In the genomic region with DNA sequence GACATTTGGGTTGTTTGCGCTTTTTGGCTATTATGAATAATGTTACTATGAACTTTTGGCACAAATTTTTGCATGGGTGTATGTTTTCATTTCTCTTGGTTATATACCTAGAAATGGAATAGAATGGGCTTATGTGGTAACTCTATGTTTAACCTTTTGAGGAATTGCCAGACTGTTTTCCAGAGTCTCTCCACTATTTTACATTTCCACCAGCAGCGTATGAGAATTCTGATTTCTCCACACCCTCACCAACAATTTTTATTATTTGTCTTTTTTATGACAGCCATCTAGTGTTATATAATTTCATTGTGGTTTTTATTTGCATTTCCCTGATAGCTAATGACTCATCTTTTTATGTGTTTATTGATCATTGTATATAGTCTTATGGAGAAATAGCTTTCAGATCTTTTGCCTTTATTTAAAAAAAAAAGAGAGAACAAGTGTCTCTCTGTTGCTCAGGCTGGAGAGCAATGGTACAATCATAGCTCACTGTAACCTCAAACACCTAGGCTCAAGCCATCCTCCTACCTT, we compare ENCODE assay signal across 17 cellular contexts.
DNase-seq lines count a peak whose midpoint lies in the region; ATAC-seq and TF ChIP-seq lines count a peak whose summit lies in the region.
"Had no signal": no experiment of that assay in that cellular context is flagged by ENCODE, and none has a peak within 500 bp of the region (broad histone marks: within the 10 kb centered on the region; RNA-seq: fewer than 3 reads in every experiment).

No MANE protein-coding gene starts in this region.

- H3K27ac Mint-ChIP-seq in Calu3 (ENCODE audit: unreplicated experiment) (peak overlapping the region; percentile 96), memory B cell (peak overlapping the region; percentile 15)
- H3K27ac Mint-ChIP-seq: CD8-positive, alpha-beta memory T cell; GM23338; IgD-negative memory B cell had no signal

- intact Hi-C loops in Calu3 (cut with micrococcal nuclease; ENCODE audit: unreplicated experiment) = loop anchor here (5.0 kb wide), 3 partner anchors 162 to 482 kb away; no protein-coding TSS in a partner anchor
- intact Hi-C loops in transverse colon (cut with DNase I; ENCODE audit: low total_unique reads) = no loop called here

- H3K4me1 ChIP-seq in transverse colon = peaks cover 0 to 49% (median 28%) of the 10 kb centered on the region in 4 donors

- peaks cover 2% of the 10 kb centered on the region for H3K9me3 Mint-ChIP-seq in Calu3 (ENCODE audit: low read depth, unreplicated experiment)
- no peaks in the 10 kb centered on the region for H3K9me3 Mint-ChIP-seq in memory B cell
- H3K9me3 Mint-ChIP-seq: CD8-positive, alpha-beta memory T cell; GM23338; IgD-negative memory B cell had no signal

- no peak for TF ChIP-seq POLR2A in transverse colon (IDR thresholded peaks at IDR 0.05)

- H3K27me3 Mint-ChIP-seq in Calu3 (ENCODE audit: unreplicated experiment) (no peaks in the 10 kb centered on the region), memory B cell (no peaks in the 10 kb centered on the region)
- H3K27me3 Mint-ChIP-seq: IgD-negative memory B cell had no signal

- no peak for TF ChIP-seq EP300 in transverse colon (IDR thresholded peaks at IDR 0.05; ENCODE audit: low read depth)

- H3K36me3 Mint-ChIP-seq in Calu3 (ENCODE audit: insufficient read depth, unreplicated experiment) (peaks cover 42% of the 10 kb centered on the region), memory B cell (no peaks in the 10 kb centered on the region)
- H3K36me3 Mint-ChIP-seq: CD8-positive, alpha-beta memory T cell had no signal

- WGBS in transverse colon (ENCODE audit: low coverage in 1 of 2), 2 donors = 61 to 77% methylated on average over 2 of the region's 2 CpGs

- H3K4me3 ChIP-seq in transverse colon = no peak overlapping the region
- H3K4me3 ChIP-seq: BLaER1, GM12878, GM23338 had no signal

- in situ Hi-C loops in transverse colon (cut with MboI; ENCODE audit: low pct_ligation_motif_present in 1 of 4, low pct_unique_long_range_greater_than_20kb in 1 of 4, low sequenced_read_pairs in 3 of 4) = no loop called here

- H3K27ac ChIP-seq in transverse colon = peak overlapping the region; percentile 81 to 89 (median 87)
- H3K27ac ChIP-seq: BLaER1 had no signal

- BruUV-seq in Calu3 (replicated peaks; lab: Mats Ljungman, UMichigan) = no TSS peak

- no peaks in the 10 kb centered on the region for H3K27me3 ChIP-seq in transverse colon
- H3K27me3 ChIP-seq: BLaER1 had no signal

- DNase-seq in Calu3 = no peak
- DNase-seq in SW480 (ENCODE audit: low spot score) = peak; percentile 47
- DNase-seq in memory B cell (ENCODE audit: low spot score in 2 of 2) = no peak
- DNase-seq in transverse colon = no peak
- DNase-seq in activated effector memory CD4-positive, alpha-beta T cell treated with Interleukin-2 at 50 U/mL for 16 hours = no peak
- DNase-seq in NCI-H748 treated with DMSO at 0.1 percent for 48 hours (lab: John Stamatoyannopoulos, UW) = no peak
- DNase-seq in DMS153 treated with DMSO at 0.1 percent for 48 hours (lab: John Stamatoyannopoulos, UW; ENCODE audit: unreplicated experiment) = no peak
- DNase-seq: 8988T; AML-193; CD8-positive, alpha-beta memory T cell; DMS 273 treated with DMSO at 0.1 percent for 48 hours; DMS79; H7 had no signal

- H3K9me3 ChIP-seq in transverse colon = no peaks in the 10 kb centered on the region
- H3K9me3 ChIP-seq: BLaER1 had no signal

- H3K4me3 Mint-ChIP-seq in Calu3 (ENCODE audit: low read depth, unreplicated experiment) (no peak overlapping the region), memory B cell (no peak overlapping the region)
- H3K4me3 Mint-ChIP-seq: CD8-positive, alpha-beta memory T cell; GM23338; IgD-negative memory B cell had no signal

- peaks cover 94% of the 10 kb centered on the region for H3K4me1 Mint-ChIP-seq in Calu3 (ENCODE audit: low read depth, unreplicated experiment)
- peaks cover 23% of the 10 kb centered on the region for H3K4me1 Mint-ChIP-seq in memory B cell
- H3K4me1 Mint-ChIP-seq: CD8-positive, alpha-beta memory T cell had no signal

- TF ChIP-seq CTCF in Calu3 (IDR thresholded peaks at IDR 0.05; ENCODE audit: unreplicated experiment) (no peak), transverse colon (IDR thresholded peaks at IDR 0.05) (no peak)

- no peak for ATAC-seq in memory B cell (ENCODE audit: low read depth)
- ATAC-seq: GM12878, GM23338 had no signal

- no peaks in the 10 kb centered on the region for H3K36me3 ChIP-seq in transverse colon
- H3K36me3 ChIP-seq: BLaER1 had no signal

- CTCF ChIA-PET in Calu3 (lab: Charles Lee) = interaction anchor here (0.6 to 0.9 kb wide), 2 partner anchors 53 to 59 kb away, joined by 6 to 8 read pairs; no protein-coding TSS in a partner anchor
